In the genomic region with DNA sequence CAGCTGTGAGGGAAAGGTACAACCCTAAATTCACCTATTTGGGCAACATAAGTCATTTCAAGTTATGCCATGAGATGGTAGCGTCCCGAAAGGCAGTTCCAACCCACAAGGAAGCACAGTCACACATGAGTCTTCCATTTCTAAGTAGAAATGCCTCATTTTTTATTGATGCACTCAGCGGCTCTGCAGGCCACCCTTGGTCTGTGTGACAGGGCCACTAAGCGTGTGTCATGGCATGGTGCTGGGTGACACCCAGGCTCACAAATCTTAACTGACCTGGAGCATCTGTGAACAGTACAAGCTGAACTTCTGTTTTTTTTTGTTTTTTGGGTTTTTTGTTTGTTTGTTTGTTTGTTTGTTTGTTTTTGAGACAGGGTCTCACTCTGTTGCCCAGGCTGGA, we compare ENCODE assay signal across 19 cellular contexts. TPM values are rescaled to one million over a fixed set of nuclear protein-coding genes. Genes with fewer than 3 reads are reported as not detected.
DNase-seq lines count a peak whose midpoint lies in the region; ATAC-seq, FAIRE-seq and TF ChIP-seq lines count a peak whose summit lies in the region.
"Had no signal": no experiment of that assay in that cellular context is flagged by ENCODE, and none has a peak within 500 bp of the region (broad histone marks: within the 10 kb centered on the region; RNA-seq: fewer than 3 reads in every experiment).

No MANE protein-coding gene starts in this region.

- no peak overlapping the region for H3K9ac ChIP-seq in kidney (ENCODE audit: low read length in 2 of 2)

- H3K4me1 Mint-ChIP-seq in activated naive CD8-positive, alpha-beta T cell treated with anti-CD3 and anti-CD28 coated beads, Interleukin-2, amount 50 U/mL, for 24 hours: no peaks in the 10 kb centered on the region
- peaks cover 6% of the 10 kb centered on the region for H3K4me1 Mint-ChIP-seq in T-helper 17 cell
- H3K4me1 Mint-ChIP-seq: activated naive CD4-positive, alpha-beta T cell treated with anti-CD3 and anti-CD28 coated beads, Interleukin-2, amount 50 U/mL, for 24 hours; CD4-positive, alpha-beta memory T cell had no signal

- H3K27ac Mint-ChIP-seq in activated naive CD8-positive, alpha-beta T cell treated with anti-CD3 and anti-CD28 coated beads, Interleukin-2, amount 50 U/mL, for 24 hours: no peak overlapping the region
- no peak overlapping the region for H3K27ac Mint-ChIP-seq in T-helper 17 cell
- H3K27ac Mint-ChIP-seq: activated CD4-positive, alpha-beta memory T cell treated with anti-CD3 and anti-CD28 coated beads for 36 hours; activated naive CD4-positive, alpha-beta T cell treated with anti-CD3 and anti-CD28 coated beads, Interleukin-2, amount 50 U/mL, for 24 hours; stimulated activated naive CD8-positive, alpha-beta T cell treated with anti-CD3 and anti-CD28 coated beads, Interleukin-15, Interleukin-2, amounts not matched to agents 100 ng/mL and 50 ng/mL, for 24 hours had no signal

- intact Hi-C loops in heart left ventricle (cut with DNase I) (loop anchor here in 1 of 10 donors (5.0 kb wide), 1 partner anchor 79 kb away; no protein-coding TSS in a partner anchor), left cardiac atrium (cut with DNase I) (no loop called here), kidney (cut with DNase I) (no loop called here), stomach (cut with DNase I; ENCODE audit: low total_unique reads) (no loop called here)

- DNase-seq in heart left ventricle (no peak), left cardiac atrium (no peak), kidney (peak; percentile 40), stomach (no peak), T-helper 17 cell (no peak), coronary artery (ENCODE audit: low spot score) (no peak)
- no peak for DNase-seq in activated naive CD8-positive, alpha-beta T cell treated with anti-CD3 and anti-CD28 coated beads, Interleukin-2, amount 50 U/mL, for 24 hours
- DNase-seq: activated CD4-positive, alpha-beta memory T cell treated with anti-CD3 and anti-CD28 coated beads for 36 hours; activated CD8-positive, alpha-beta memory T cell treated with anti-CD3 and anti-CD28 coated beads, Interleukin-2, amount 50 U/mL, for 48 hours; CD4-positive, alpha-beta memory T cell; central memory CD4-positive, alpha-beta T cell; mesendoderm; NCI-H1105 treated with DMSO at 0.1 percent for 48 hours had no signal

- H3K36me3 Mint-ChIP-seq in activated naive CD8-positive, alpha-beta T cell treated with anti-CD3 and anti-CD28 coated beads, Interleukin-2, amount 50 U/mL, for 24 hours (ENCODE audit: low read depth): peaks cover 3% of the 10 kb centered on the region
- no peaks in the 10 kb centered on the region for H3K36me3 Mint-ChIP-seq in T-helper 17 cell (ENCODE audit: low read depth)
- H3K36me3 Mint-ChIP-seq: activated CD4-positive, alpha-beta memory T cell treated with anti-CD3 and anti-CD28 coated beads for 36 hours had no signal

- no peak overlapping the region for H3K4me3 Mint-ChIP-seq in activated naive CD8-positive, alpha-beta T cell treated with anti-CD3 and anti-CD28 coated beads, Interleukin-2, amount 50 U/mL, for 24 hours
- no peak overlapping the region for H3K4me3 Mint-ChIP-seq in T-helper 17 cell
- H3K4me3 Mint-ChIP-seq: activated CD4-positive, alpha-beta memory T cell treated with anti-CD3 and anti-CD28 coated beads for 36 hours; activated naive CD4-positive, alpha-beta T cell treated with anti-CD3 and anti-CD28 coated beads, Interleukin-2, amount 50 U/mL, for 24 hours; CD4-positive, alpha-beta memory T cell; stimulated activated naive CD8-positive, alpha-beta T cell treated with anti-CD3 and anti-CD28 coated beads, Interleukin-15, Interleukin-2, amounts not matched to agents 100 ng/mL and 50 ng/mL, for 24 hours had no signal

- H3K27me3 Mint-ChIP-seq in activated naive CD8-positive, alpha-beta T cell treated with anti-CD3 and anti-CD28 coated beads, Interleukin-2, amount 50 U/mL, for 24 hours: no peaks in the 10 kb centered on the region
- H3K27me3 Mint-ChIP-seq in T-helper 17 cell: no peaks in the 10 kb centered on the region
- H3K27me3 Mint-ChIP-seq: activated CD4-positive, alpha-beta memory T cell treated with anti-CD3 and anti-CD28 coated beads for 36 hours; activated naive CD4-positive, alpha-beta T cell treated with anti-CD3 and anti-CD28 coated beads, Interleukin-2, amount 50 U/mL, for 24 hours; CD4-positive, alpha-beta memory T cell; stimulated activated naive CD8-positive, alpha-beta T cell treated with anti-CD3 and anti-CD28 coated beads, Interleukin-15, Interleukin-2, amounts not matched to agents 100 ng/mL and 50 ng/mL, for 24 hours had no signal

- H3K36me3 ChIP-seq in heart left ventricle: peaks cover 0 to 14% (median 0%) of the 10 kb centered on the region in 9 donors
- no peaks in the 10 kb centered on the region for H3K36me3 ChIP-seq in kidney (ENCODE audit: control insufficient read depth in 1 of 2, insufficient read depth in 2 of 2, low read length in 2 of 2)
- no peaks in the 10 kb centered on the region for H3K36me3 ChIP-seq in stomach
- H3K36me3 ChIP-seq: neutrophil, thyroid gland had no signal

- FAIRE-seq in kidney (lab: Jason Lieb, UNC): no peak
- FAIRE-seq: GM12891 had no signal

- ATAC-seq in heart left ventricle: no peak
- ATAC-seq in left cardiac atrium: no peak
- no peak for ATAC-seq in activated naive CD8-positive, alpha-beta T cell treated with anti-CD3 and anti-CD28 coated beads, Interleukin-2, amount 50 U/mL, for 24 hours
- no peak for ATAC-seq in T-helper 17 cell

- H3K27me3 ChIP-seq in heart left ventricle (no peaks in the 10 kb centered on the region), stomach (no peaks in the 10 kb centered on the region)
- H3K27me3 ChIP-seq: neutrophil, thyroid gland had no signal

- H3K9me3 Mint-ChIP-seq in activated naive CD8-positive, alpha-beta T cell treated with anti-CD3 and anti-CD28 coated beads, Interleukin-2, amount 50 U/mL, for 24 hours: no peaks in the 10 kb centered on the region
- H3K9me3 Mint-ChIP-seq: activated CD4-positive, alpha-beta memory T cell treated with anti-CD3 and anti-CD28 coated beads for 36 hours; activated naive CD4-positive, alpha-beta T cell treated with anti-CD3 and anti-CD28 coated beads, Interleukin-2, amount 50 U/mL, for 24 hours; stimulated activated naive CD8-positive, alpha-beta T cell treated with anti-CD3 and anti-CD28 coated beads, Interleukin-15, Interleukin-2, amounts not matched to agents 100 ng/mL and 50 ng/mL, for 24 hours had no signal

- H3K4me3 ChIP-seq in heart left ventricle: no peak overlapping the region
- H3K4me3 ChIP-seq in kidney (ENCODE audit: low read length in 2 of 2): no peak overlapping the region
- no peak overlapping the region for H3K4me3 ChIP-seq in stomach
- no peak overlapping the region for H3K4me3 ChIP-seq in coronary artery
- H3K4me3 ChIP-seq: thyroid gland had no signal

- TF ChIP-seq CTCF in heart left ventricle (IDR thresholded peaks at IDR 0.05): no peak
- TF ChIP-seq CTCF in VCaP (conservative IDR thresholded peaks at IDR 0.05): no peak
- no peak for TF ChIP-seq CTCF in kidney (IDR thresholded peaks at IDR 0.05; ENCODE audit: borderline replicate concordance, extremely low read depth, insufficient read depth)
- TF ChIP-seq CTCF in stomach (IDR thresholded peaks at IDR 0.05): no peak
- TF ChIP-seq CTCF in coronary artery (IDR thresholded peaks at IDR 0.05): no peak

- TF ChIP-seq EP300 in stomach (IDR thresholded peaks at IDR 0.05): no peak

- TF ChIP-seq POLR2A in heart left ventricle (IDR thresholded peaks at IDR 0.05): no peak
- TF ChIP-seq POLR2A in stomach (IDR thresholded peaks at IDR 0.05): no peak

- H3K9me3 ChIP-seq in heart left ventricle: no peaks in the 10 kb centered on the region
- no peaks in the 10 kb centered on the region for H3K9me3 ChIP-seq in kidney (ENCODE audit: control insufficient read depth in 1 of 2, low read length in 2 of 2)
- no peaks in the 10 kb centered on the region for H3K9me3 ChIP-seq in stomach
- H3K9me3 ChIP-seq in T-helper 17 cell (ENCODE audit: control insufficient read depth, low read length, poor library complexity, severe bottlenecking): no peaks in the 10 kb centered on the region
- H3K9me3 ChIP-seq: neutrophil, thyroid gland had no signal

- 94 to 98% (median 96%) methylated on average over 4 of the region's 4 CpGs for WGBS in heart left ventricle, 4 donors
- 82 to 96% (median 91%) methylated on average over 4 of the region's 4 CpGs for whole genome bisulfite sequencing in stomach, 5 donors

- H3K27ac ChIP-seq in heart left ventricle (peak overlapping the region in 10 of 12 donors; percentile 34 to 82 (median 48)), VCaP (peak overlapping the region; percentile 16), kidney (ENCODE audit: low read depth in 2 of 2, low read length in 2 of 2) (no peak overlapping the region), stomach (peak overlapping the region; percentile 56 to 80 (median 68)), coronary artery (no peak overlapping the region)
- H3K27ac ChIP-seq: neutrophil had no signal

- H3K4me1 ChIP-seq in heart left ventricle (peaks cover 0 to 49% (median 28%) of the 10 kb centered on the region in 12 donors), kidney (ENCODE audit: control insufficient read depth in 1 of 2, insufficient read depth in 1 of 2, low read depth in 1 of 2, low read length in 2 of 2) (peaks cover 20 to 28% of the 10 kb centered on the region in 2 donors), stomach (peaks cover 48 to 85% (median 60%) of the 10 kb centered on the region in 4 donors)

RNA-seq across cellular contexts. Expression of a gene that starts 15.1 kb away (rescaled TPM):
- total RNA-seq in heart left ventricle (10 to 100 TPM in 8 of 9 donors, 1 to 10 TPM in 1; 5.5 to 30.2 (median 13.7) TPM), left cardiac atrium (10 to 100 TPM; 12.7 to 24.3 TPM), kidney (33.6 TPM), stomach (10 to 100 TPM; 11.7 to 44.6 (median 20.0) TPM), T-helper 17 cell (1 to 10 TPM; 1.2 to 1.4 TPM)
- polyA plus RNA-seq in heart left ventricle (10 to 100 TPM in 1 of 2 donors, 1 to 10 TPM in 1; 7.4 to 17.3 TPM), kidney (ENCODE audit: insufficient read depth, low read depth, low replicate concordance) (47.7 TPM), stomach (10 to 100 TPM; 25.5 to 41.8 (median 36.0) TPM)

Comparison
In these comparisons a context has a peak if more than half of its experiments do, and no peak if none do; other contexts are left out.
1. H3K27ac ChIP-seq: peak in heart left ventricle (10 of 12), VCaP (single experiment) and stomach (5 of 5); none in kidney (0 of 2) and coronary artery (0 of 2).